ENCODE assay signal across 10 cellular contexts in genomic region chr4:73922766-73923630, GRCh38. TPM values are rescaled to one million over a fixed set of nuclear protein-coding genes. Genes with fewer than 3 reads are reported as not detected.
A peak's percentile ranks its signal among the peaks of the same experiment; 100 is the strongest.
DNase-seq lines count a peak whose midpoint lies in the region; ATAC-seq and TF ChIP-seq lines count a peak whose summit lies in the region.
"Had no signal": no experiment of that assay in that cellular context is flagged by ENCODE, and none has a peak within 500 bp of the region (broad histone marks: within the 10 kb centered on the region; RNA-seq: fewer than 3 reads in every experiment).

No MANE protein-coding gene starts in this region.

- in situ Hi-C loops in Caki2 (cut with HindIII; ENCODE audit: low pct_unique_long_range_greater_than_20kb, low sequenced_read_pairs), result no loop called here
- in situ Hi-C loops in KBM-7 (cut with MboI; ENCODE audit: low pct_unique_long_range_greater_than_20kb, low sequenced_read_pairs), result no loop called here

- intact Hi-C loops in lower lobe of right lung (cut with DNase I), result no loop called here

- no peaks in the 10 kb centered on the region for H3K27me3 ChIP-seq in lower lobe of right lung (ENCODE audit: low read depth)

- no peaks in the 10 kb centered on the region for H3K4me1 ChIP-seq in lower lobe of right lung

- peak; percentile 17 for DNase-seq in Caki2 (ENCODE audit: low read depth)
- DNase-seq in KBM-7, result peak; percentile 7
- DNase-seq in astrocyte of the hippocampus (ENCODE audit: low read depth, low spot score), result peak; percentile 47
- DNase-seq in lower lobe of right lung, result no peak
- DNase-seq: retina had no signal

- peak; percentile 42 for TF ChIP-seq CTCF in lower lobe of right lung (IDR thresholded peaks at IDR 0.05)

- no peak overlapping the region for H3K27ac ChIP-seq in lower lobe of right lung

- H3K9me3 ChIP-seq in lower lobe of right lung, result no peaks in the 10 kb centered on the region

- no peaks in the 10 kb centered on the region for H3K36me3 ChIP-seq in lower lobe of right lung

- no peak for ATAC-seq in lower lobe of right lung
- ATAC-seq in GM18858 (IDR thresholded peaks at IDR 0.05; ENCODE audit: unreplicated experiment), result no peak
- ATAC-seq in HG02678 (IDR thresholded peaks at IDR 0.05; ENCODE audit: unreplicated experiment), result no peak
- no peak for ATAC-seq in GM18870 (IDR thresholded peaks at IDR 0.05; ENCODE audit: unreplicated experiment)
- ATAC-seq in esophagus mucosa, result no peak

- no peak overlapping the region for H3K4me3 ChIP-seq in lower lobe of right lung

RNA-seq across cellular contexts. Expression of gene CXCL1, which starts 53.8 kb away (rescaled TPM):
- 2.7 TPM in 1 of 2 replicates, not detected in the other for total RNA-seq in Caki2 (2014; rRNA removed; shearing (Covaris generic); ENCODE audit: low replicate concordance)
- total RNA-seq in lower lobe of right lung (7.0 TPM), esophagus mucosa (22.9 TPM)

RNA-seq across cellular contexts. Expression of gene PF4, which starts 58.8 kb away (rescaled TPM):
- total RNA-seq in Caki2 (2014; rRNA removed; shearing (Covaris generic); ENCODE audit: low replicate concordance), result not detected in 2 replicates
- total RNA-seq in lower lobe of right lung (5.0 TPM), esophagus mucosa (not detected)
- total RNA-seq: subcutaneous adipose tissue had no signal
